In the genomic region with DNA sequence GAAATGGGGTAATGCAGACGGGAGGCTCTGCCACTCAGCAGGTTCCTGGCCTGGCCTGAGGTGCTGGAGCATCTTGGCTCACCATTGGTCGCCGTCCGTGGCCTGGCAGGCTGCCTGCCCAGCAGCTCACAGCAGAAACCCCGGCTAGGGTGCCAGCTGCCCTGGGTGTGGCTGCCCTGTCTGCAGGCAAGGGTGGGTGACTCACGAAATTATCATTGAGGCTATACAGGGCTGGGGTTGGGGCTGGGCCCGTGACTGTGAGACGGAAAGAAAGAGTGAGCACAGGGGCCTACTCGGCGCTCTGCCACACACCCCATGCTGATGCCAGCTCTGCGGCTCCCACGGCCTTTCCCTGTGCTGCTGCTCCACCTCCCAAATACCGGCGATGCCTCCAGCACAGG, we compare ENCODE assay signal across 1 cellular context.
TF ChIP-seq lines count a peak whose summit lies in the region.

No MANE protein-coding gene starts in this region.

TF ChIP-seq in SK-N-SH, 30 proteins besides CTCF, POLR2A, EP300 and RAD21 (continued from another document):
- TF ChIP-seq, protein P1, sequence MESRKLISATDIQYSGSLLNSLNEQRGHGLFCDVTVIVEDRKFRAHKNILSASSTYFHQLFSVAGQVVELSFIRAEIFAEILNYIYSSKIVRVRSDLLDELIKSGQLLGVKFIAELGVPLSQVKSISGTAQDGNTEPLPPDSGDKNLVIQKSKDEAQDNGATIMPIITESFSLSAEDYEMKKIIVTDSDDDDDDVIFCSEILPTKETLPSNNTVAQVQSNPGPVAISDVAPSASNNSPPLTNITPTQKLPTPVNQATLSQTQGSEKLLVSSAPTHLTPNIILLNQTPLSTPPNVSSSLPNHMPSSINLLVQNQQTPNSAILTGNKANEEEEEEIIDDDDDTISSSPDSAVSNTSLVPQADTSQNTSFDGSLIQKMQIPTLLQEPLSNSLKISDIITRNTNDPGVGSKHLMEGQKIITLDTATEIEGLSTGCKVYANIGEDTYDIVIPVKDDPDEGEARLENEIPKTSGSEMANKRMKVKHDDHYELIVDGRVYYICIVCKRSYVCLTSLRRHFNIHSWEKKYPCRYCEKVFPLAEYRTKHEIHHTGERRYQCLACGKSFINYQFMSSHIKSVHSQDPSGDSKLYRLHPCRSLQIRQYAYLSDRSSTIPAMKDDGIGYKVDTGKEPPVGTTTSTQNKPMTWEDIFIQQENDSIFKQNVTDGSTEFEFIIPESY (IDR thresholded peaks at IDR 0.05; ENCODE audit: borderline replicate concordance, low read depth) = no peak
TF ChIP-seq in SK-N-SH: peak in this region for 3.
